Comparison of ENCODE assay signal across 8 cellular contexts in the genomic region with DNA sequence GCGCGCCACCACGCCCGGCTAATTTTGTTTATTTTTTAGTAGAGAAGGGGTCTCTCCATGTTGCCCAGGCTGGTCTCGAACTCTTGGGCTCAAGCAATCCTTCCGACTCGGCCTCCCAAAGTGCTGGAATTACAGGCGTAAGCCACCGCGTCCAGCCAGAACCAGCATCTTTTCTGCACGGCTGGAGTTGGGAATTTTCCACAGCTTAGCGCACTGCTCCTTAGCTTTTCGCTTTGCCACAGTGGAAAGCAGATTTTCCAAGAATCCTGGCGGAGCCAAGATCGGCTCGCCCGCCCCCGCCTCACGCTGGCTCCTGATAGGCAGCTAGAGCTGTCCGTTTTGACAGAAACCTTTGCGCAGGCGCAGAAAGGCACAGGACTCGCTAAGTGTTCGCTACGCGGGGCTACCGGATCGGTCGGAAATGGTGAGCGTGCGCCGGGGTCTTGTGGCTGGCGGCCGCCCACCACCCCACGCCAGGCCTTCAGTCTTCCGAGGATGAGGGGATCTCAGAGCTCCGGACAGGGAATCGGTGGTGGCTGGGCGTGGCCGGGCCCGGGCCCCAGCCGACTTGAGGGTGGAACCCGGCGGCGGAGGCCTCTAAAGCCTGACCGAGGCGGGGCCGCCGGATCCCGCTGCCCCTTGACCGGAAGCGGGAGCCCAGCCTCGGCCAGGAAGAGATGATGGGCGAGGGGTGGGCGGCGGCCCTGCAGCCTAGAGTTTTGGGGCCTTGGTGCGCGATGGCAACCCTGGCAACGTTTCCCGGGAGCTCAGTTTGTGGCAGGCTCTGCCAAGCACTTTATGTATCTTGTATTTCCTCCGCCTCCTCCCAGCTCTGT.
DNase-seq lines count a peak whose midpoint lies in the region; ATAC-seq and FAIRE-seq lines count a peak whose summit lies in the region.

A gene (plus strand): TSS at position 385 of the 836 bp plus-strand sequence. CDS start 37 bp downstream, at position 422.

- ATAC-seq in GM21360 (IDR thresholded peaks at IDR 0.05; ENCODE audit: unreplicated experiment), result peak; percentile 70

- peak within 1 kb of the TSS; percentile 77 for H3K27ac ChIP-seq in effector memory CD4-positive, alpha-beta T cell (ENCODE audit: insufficient read depth, low read length, poor library complexity, severe bottlenecking)

- peak within 1 kb of the TSS; percentile 96 for H3K4me3 ChIP-seq in effector memory CD4-positive, alpha-beta T cell (ENCODE audit: insufficient read depth, low read depth, low read length, poor library complexity, severe bottlenecking)

- no peaks in the 10 kb centered on the region for H3K27me3 ChIP-seq in effector memory CD4-positive, alpha-beta T cell (replicated peaks; ENCODE audit: control insufficient read depth, insufficient read depth, low read length, poor library complexity, severe bottlenecking)

- DNase-seq in COLO668 (lab: John Stamatoyannopoulos, UW; ENCODE audit: unreplicated experiment) (peak; percentile 97), HTR-8/SVneo (ENCODE audit: insufficient read length, low spot score) (peak; percentile 97), NOMO-1 treated with DMSO at 0.1 percent for 48 hours (lab: John Stamatoyannopoulos, UW; ENCODE audit: unreplicated experiment) (peak; percentile 83), medulla oblongata (ENCODE audit: extremely low spot score) (peak; percentile 98)
- peak; percentile 91 to 92 for DNase-seq in activated CD8-positive, alpha-beta memory T cell treated with anti-CD3 and anti-CD28 coated beads for 4 hours (ENCODE audit: low read depth in 2 of 2)
- DNase-seq in effector memory CD4-positive, alpha-beta T cell, result peak; percentile 85 to 95 (median 87)
- DNase-seq in stimulated activated CD4-positive, alpha-beta T cell treated with anti-CD3 and anti-CD28 coated beads, TNF-alpha, amount 100 ng/mL, for 48 hours (ENCODE audit: low read depth in 3 of 3), result peak; percentile 91 to 97 (median 93)

- no peaks in the 10 kb centered on the region for H3K9me3 ChIP-seq in effector memory CD4-positive, alpha-beta T cell (ENCODE audit: control insufficient read depth, low read length)

- no peaks in the 10 kb centered on the region for H3K36me3 ChIP-seq in effector memory CD4-positive, alpha-beta T cell (ENCODE audit: control insufficient read depth, insufficient read depth, low read length)

- peaks cover 25% of the 10 kb centered on the region for H3K4me1 ChIP-seq in effector memory CD4-positive, alpha-beta T cell (ENCODE audit: control insufficient read depth, insufficient read depth, low read length, poor library complexity, severe bottlenecking)

- FAIRE-seq in HTR-8/SVneo (lab: Jason Lieb, UNC), result peak; percentile 59

Comparison
In these comparisons a context has a peak if more than half of its experiments do, and no peak if none do; other contexts are left out.
1. Peak in every context shown above with its lines: DNase-seq, ATAC-seq, H3K4me3 ChIP-seq and H3K27ac ChIP-seq.